In the genomic region with DNA sequence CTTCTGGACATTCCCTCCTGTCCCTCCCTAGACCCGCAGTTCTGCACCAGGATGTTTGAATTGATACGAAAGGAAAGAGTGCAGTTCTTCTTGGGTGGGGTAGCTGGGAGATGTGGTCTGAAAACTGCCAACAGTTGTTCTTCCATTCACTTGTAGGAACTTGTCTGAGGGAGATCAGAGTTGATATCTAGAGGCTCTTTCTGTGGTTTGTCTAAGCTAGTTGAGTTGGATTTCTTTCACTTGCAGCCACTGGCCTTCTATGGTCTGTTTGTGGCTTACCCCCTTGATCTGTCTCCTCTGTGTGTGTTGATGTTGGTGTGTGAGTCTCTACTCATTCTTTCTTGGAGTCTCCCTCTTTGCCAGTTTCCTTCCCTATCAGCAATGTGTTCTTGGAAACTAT, we compare ENCODE assay signal across 21 cellular contexts. TPM values are rescaled to one million over a fixed set of nuclear protein-coding genes. Genes with fewer than 3 reads are reported as not detected.
DNase-seq lines count a peak whose midpoint lies in the region; ATAC-seq, FAIRE-seq and TF ChIP-seq lines count a peak whose summit lies in the region.
"Had no signal": no experiment of that assay in that cellular context is flagged by ENCODE, and none has a peak within 500 bp of the region (broad histone marks: within the 10 kb centered on the region; RNA-seq: fewer than 3 reads in every experiment).

No MANE protein-coding gene starts in this region.

- peak overlapping the region; percentile 52 for H3K4me2 ChIP-seq in K562 (ENCODE audit: insufficient read depth, low read length)
- peak overlapping the region; percentile 80 for H3K4me2 ChIP-seq in keratinocyte (ENCODE audit: control insufficient read depth, extremely low read depth, insufficient read depth, low read depth, low read length)
- no peak overlapping the region for H3K4me2 ChIP-seq in neural progenitor cell
- H3K4me2 ChIP-seq: GM23338, SK-N-SH had no signal

- H3F3A ChIP-seq in neural progenitor cell (ENCODE audit: low read depth): no peaks in the 10 kb centered on the region

- TF ChIP-seq EP300 in K562 (IDR thresholded peaks at IDR 0.05; ENCODE audit: low read length): peak; percentile 18; the same call in 1 of the 2 replicates

- H3K27ac ChIP-seq in K562 (ENCODE audit: extremely low read depth, low read depth, low read length): peak overlapping the region; percentile 98
- H3K27ac ChIP-seq in keratinocyte (ENCODE audit: control insufficient read depth, insufficient read depth, low read length): peak overlapping the region; percentile 13
- H3K27ac ChIP-seq in neural progenitor cell: no peak overlapping the region
- H3K27ac ChIP-seq: C4-2B had no signal

- in situ Hi-C loops in K562 (cut with MboI): no loop called here

- H3K9me3 ChIP-seq in K562 (replicated peaks; ENCODE audit: control insufficient read depth, insufficient read depth, low read depth, low read length) (peaks cover 9% of the 10 kb centered on the region; the same call in 1 of the 2 replicates), keratinocyte (ENCODE audit: control insufficient read depth, low read depth, low read length) (peaks cover 5% of the 10 kb centered on the region), neural progenitor cell (ENCODE audit: low read depth) (no peaks in the 10 kb centered on the region)
- H3K9me3 ChIP-seq: SK-N-SH had no signal

- no peaks in the 10 kb centered on the region for H4K20me1 ChIP-seq in K562 (replicated peaks; ENCODE audit: control insufficient read depth, insufficient read depth, low read length)
- no peaks in the 10 kb centered on the region for H4K20me1 ChIP-seq in keratinocyte (ENCODE audit: control insufficient read depth, extremely low read depth, insufficient read depth, low read length)
- no peaks in the 10 kb centered on the region for H4K20me1 ChIP-seq in neural progenitor cell (ENCODE audit: low read depth)

- H3K4me3 ChIP-seq in GM12865 (ENCODE audit: low read depth, low read length) (no peak overlapping the region), NB4 (ENCODE audit: low read depth, low read length) (no peak overlapping the region), K562 (no peak overlapping the region), keratinocyte (ENCODE audit: control insufficient read depth in 2 of 3, extremely low read depth in 1 of 3, insufficient read depth in 2 of 3, low read depth in 1 of 3, low read length in 3 of 3) (peak overlapping the region in 2 of 3 experiments; percentile 31 to 46), neural progenitor cell (no peak overlapping the region)
- H3K4me3 ChIP-seq: GM23338, MG63 had no signal

- H3K9ac ChIP-seq in K562 (ENCODE audit: insufficient read depth in 1 of 2, low read depth in 2 of 2, low read length in 2 of 2) (peak overlapping the region in 1 of 2 experiments; percentile 84; a peak in 2 of 4 replicates), keratinocyte (ENCODE audit: control insufficient read depth, extremely low read depth, insufficient read depth, low read length) (peak overlapping the region; percentile 8), neural progenitor cell (no peak overlapping the region)
- H3K9ac ChIP-seq: SK-N-SH had no signal

- no peaks in the 10 kb centered on the region for H3K4me1 Mint-ChIP-seq in neural progenitor cell

- FAIRE-seq in K562 (lab: Jason Lieb, UNC) (no peak), keratinocyte (lab: Jason Lieb, UNC) (peak; percentile 95)

- H3K36me3 Mint-ChIP-seq in neural progenitor cell: no peaks in the 10 kb centered on the region
- H3K36me3 Mint-ChIP-seq: T-cell had no signal

- H2AFZ ChIP-seq in K562 (ENCODE audit: low read depth, low read length) (peak overlapping the region; percentile 69), keratinocyte (ENCODE audit: control insufficient read depth, low read length) (peak overlapping the region; percentile 76), neural progenitor cell (replicated peaks) (no peak overlapping the region)
- H2AFZ ChIP-seq: GM23338 had no signal

- CTCF ChIA-PET in K562 (lab: Yijun Ruan, JAX; ENCODE audit: low intra/inter-chr PET ratio): no interaction called here

- H3K79me2 ChIP-seq in K562 (ENCODE audit: control insufficient read depth, insufficient read depth, low read length): no peaks in the 10 kb centered on the region
- no peaks in the 10 kb centered on the region for H3K79me2 ChIP-seq in keratinocyte (ENCODE audit: control insufficient read depth, insufficient read depth, low read length)
- no peaks in the 10 kb centered on the region for H3K79me2 ChIP-seq in neural progenitor cell (ENCODE audit: low read depth)

- H3K4me1 ChIP-seq in K562 (replicated peaks in 1 of 2; ENCODE audit: control insufficient read depth in 2 of 2, insufficient read depth in 2 of 2, low read length in 2 of 2): peaks cover 5 to 29% of the 10 kb centered on the region in 2 experiments; a peak in 3 of 5 replicates
- peaks cover 10% of the 10 kb centered on the region for H3K4me1 ChIP-seq in keratinocyte (ENCODE audit: control insufficient read depth, extremely low read depth, insufficient read depth, low read length)
- no peaks in the 10 kb centered on the region for H3K4me1 ChIP-seq in neural progenitor cell

- whole genome bisulfite sequencing in K562 (ENCODE audit: insufficient coverage, low coverage, missing lambda C conversion rate): 32% methylated on average over 2 of the region's 2 CpGs

- peak; percentile 8 for ATAC-seq in K562
- ATAC-seq in GM19035 (IDR thresholded peaks at IDR 0.05; ENCODE audit: unreplicated experiment): no peak
- ATAC-seq: GM23338, HCT116, T-cell had no signal

- H3K36me3 ChIP-seq in K562 (ENCODE audit: control insufficient read depth, insufficient read depth, low read length) (no peaks in the 10 kb centered on the region), keratinocyte (ENCODE audit: control insufficient read depth in 2 of 2, extremely low read depth in 1 of 2, insufficient read depth in 2 of 2, low read length in 2 of 2) (no peaks in the 10 kb centered on the region), neural progenitor cell (no peaks in the 10 kb centered on the region)
- H3K36me3 ChIP-seq: MG63 had no signal

- intact Hi-C loops in K562 (cut with micrococcal nuclease): no loop called here

- H3K9me1 ChIP-seq in K562 (ENCODE audit: control insufficient read depth, insufficient read depth, low read length) (no peaks in the 10 kb centered on the region), keratinocyte (ENCODE audit: control insufficient read depth, extremely low read depth, insufficient read depth, low read length) (no peaks in the 10 kb centered on the region)

- DNase-seq in GM12865 (ENCODE audit: low read depth) (peak; percentile 21), NB4 (ENCODE audit: low read depth) (peak; percentile 38), K562 (ENCODE audit: extremely low read depth in 1 of 4, low spot score in 3 of 4) (peak in 3 of 4 experiments; percentile 33 to 52 (median 37)), keratinocyte (ENCODE audit: low read depth, low spot score) (no peak), A172 (ENCODE audit: low spot score) (no peak), retina (no peak), neural progenitor cell (ENCODE audit: low spot score) (no peak)
- DNase-seq: AML-193, DMS79 treated with DMSO at 0.1 percent for 48 hours, MG63, NCI-H1105, NCI-H2081 treated with DMSO at 0.1 percent for 48 hours, NCI-H446 treated with DMSO at 0.1 percent for 48 hours, RPMI8226, SHP77 treated with DMSO at 0.1 percent for 48 hours, SK-N-SH, T-cell had no signal

- H3K4me3 Mint-ChIP-seq in neural progenitor cell: no peak overlapping the region
- H3K4me3 Mint-ChIP-seq: GM23338, T-cell had no signal

- no peak overlapping the region for H3K27ac Mint-ChIP-seq in neural progenitor cell
- H3K27ac Mint-ChIP-seq: GM23338, T-cell had no signal

- dilution Hi-C loops in keratinocyte (cut with MboI; ENCODE audit: extremely low pct_ligation_motif_present, low sequenced_read_pairs): no loop called here

- no peak for TF ChIP-seq RAD21 in K562 (CRISPR knock-in tag; conservative IDR thresholded peaks at IDR 0.05 in 1 of 2, IDR thresholded peaks at IDR 0.05 in 1 of 2)

- no peaks in the 10 kb centered on the region for H3K27me3 ChIP-seq in K562 (ENCODE audit: control insufficient read depth in 2 of 2, insufficient read depth in 2 of 2, low read length in 2 of 2)
- H3K27me3 ChIP-seq in keratinocyte (ENCODE audit: control insufficient read depth, extremely low read depth, insufficient read depth, low read length): no peaks in the 10 kb centered on the region
- no peaks in the 10 kb centered on the region for H3K27me3 ChIP-seq in neural progenitor cell
- H3K27me3 ChIP-seq: MG63 had no signal

- H3K9me3 Mint-ChIP-seq in neural progenitor cell: peaks cover 2% of the 10 kb centered on the region

- TF ChIP-seq POLR2A in NB4 (IDR thresholded peaks at IDR 0.05; ENCODE audit: extremely low read depth, insufficient read length) (no peak), K562 (conservative IDR thresholded peaks at IDR 0.05) (no peak)

- no TSS peak for BruUV-seq in K562 (replicated peaks; lab: Mats Ljungman, UMichigan)

- POLR2A ChIA-PET in K562 (lab: Yijun Ruan, JAX): interaction anchor here (0.8 to 1.5 kb wide), 3 partner anchors 12 to 44 kb away, joined by 3 to 4 read pairs (median 3); no protein-coding TSS in a partner anchor

- no peak for TF ChIP-seq CTCF in GM12865 (IDR thresholded peaks at IDR 0.05; ENCODE audit: insufficient read depth, low read depth, low read length, missing control alignments)
- TF ChIP-seq CTCF in NB4 (IDR thresholded peaks at IDR 0.05; ENCODE audit: low read depth, low read length): no peak
- no peak for TF ChIP-seq CTCF in K562 (IDR thresholded peaks at IDR 0.05 in 2 of 3, conservative IDR thresholded peaks at IDR 0.05 in 1 of 3; ENCODE audit: insufficient read depth in 2 of 3, low read depth in 1 of 3, low read length in 3 of 3)
- TF ChIP-seq CTCF in keratinocyte (optimal IDR thresholded peaks at IDR 0.05 in 1 of 3, IDR thresholded peaks at IDR 0.05 in 1 of 3, conservative IDR thresholded peaks at IDR 0.05 in 1 of 3; ENCODE audit: extremely low read depth in 1 of 3, insufficient read depth in 2 of 3, low read length in 3 of 3): no peak
- no peak for TF ChIP-seq CTCF in neural progenitor cell (IDR thresholded peaks at IDR 0.05)

- no peaks in the 10 kb centered on the region for H3K27me3 Mint-ChIP-seq in neural progenitor cell (ENCODE audit: insufficient read depth, low read depth)
- H3K27me3 Mint-ChIP-seq: T-cell had no signal

RNA-seq across cellular contexts. Expression of gene PIK3CB, which starts 42.5 kb away (rescaled TPM):
- 133 and 323 TPM in 2 replicates for total RNA-seq in K562 (2011; cell fraction: chromatin; rRNA removed; ENCODE audit: low replicate concordance)
- 60.7 and 75.4 TPM in 2 replicates for total RNA-seq in K562 (2011; cell fraction: nucleolus; rRNA removed)
- 109 and 149 TPM in 2 replicates for total RNA-seq in K562 (2011; cell fraction: nucleoplasm; rRNA removed)
- 26.2 and 30.0 TPM in 2 replicates for total RNA-seq in K562 (2014; rRNA removed)
- 28.3 and 35.0 TPM in 2 replicates for total RNA-seq in K562 (2014; rRNA removed; fragmentation: Illumina TruSeq; extraction: Trizol)
- total RNA-seq in K562 (2015; rRNA removed; fragmentation: Illumina TruSeq; extraction: Trizol): 21.6 and 23.0 TPM in 2 replicates
- 53.8 and 62.6 TPM in 2 replicates for total RNA-seq in K562 (2021)
- 41.4 and 45.4 TPM in 2 replicates for polyA plus RNA-seq in K562 (2011; rRNA removed)
- 12.6 and 23.0 TPM in 2 replicates for polyA plus RNA-seq in K562 (2011; cell fraction: cytosol; rRNA removed)
- 28.6 and 42.3 TPM in 2 replicates for polyA plus RNA-seq in K562 (2011; cell fraction: nucleus; rRNA removed)
- polyA plus RNA-seq in K562 (2012): 43.0 and 49.7 TPM in 2 replicates
- 58.8 and 59.8 TPM in 2 replicates for polyA plus RNA-seq in K562 (2014; fragmentation: Illumina TruSeq; extraction: Trizol)
- 10 to 100 TPM; 15.3 to 19.6 TPM for polyA plus RNA-seq in K562 (2014; fragmentation: Nextera tagmentation; extraction: Ambion mirVana)
- 36.9 and 40.4 TPM in 2 replicates for polyA plus RNA-seq in K562 (2014; rRNA removed)
- polyA minus RNA-seq in K562 (2011; rRNA and poly(A)+ RNA removed): 53.4 and 83.7 TPM in 2 replicates
- 41.5 and 44.1 TPM in 2 replicates for polyA minus RNA-seq in K562 (2011; cell fraction: cytosol; rRNA and poly(A)+ RNA removed)
- 44.6 and 69.1 TPM in 2 replicates for polyA minus RNA-seq in K562 (2011; cell fraction: nucleus; rRNA and poly(A)+ RNA removed)
- polyA plus RNA-seq in keratinocyte: 11.5 to 19.9 TPM (median 18.5 TPM) in 3 replicates
- 9.1 TPM for polyA plus RNA-seq in keratinocyte (2011; ENCODE audit: low read depth)
- 13.3 and 24.1 TPM in 2 replicates for polyA plus RNA-seq in keratinocyte (2011; cell fraction: cytosol; rRNA removed)
- polyA plus RNA-seq in keratinocyte (2011; cell fraction: nucleus; rRNA removed): 12.7 and 16.6 TPM in 2 replicates
- 14.8 and 20.8 TPM in 2 replicates for polyA plus RNA-seq in keratinocyte (2012; ENCODE audit: low replicate concordance)
- polyA minus RNA-seq in keratinocyte: 10.6 to 23.8 TPM (median 11.9 TPM) in 3 replicates
- polyA minus RNA-seq in keratinocyte (2011; cell fraction: cytosol; rRNA and poly(A)+ RNA removed): 17.6 TPM
- polyA minus RNA-seq in keratinocyte (2011; cell fraction: nucleus; rRNA and poly(A)+ RNA removed): 14.2 and 37.8 TPM in 2 replicates
- total RNA-seq in A172 (2014; rRNA removed; shearing (Covaris generic)): 11.6 and 12.1 TPM in 2 replicates
- 11.1 and 17.7 TPM in 2 replicates for total RNA-seq in neural progenitor cell (ENCODE audit: low replicate concordance)

Comparison
In these comparisons a context has a peak if more than half of its experiments do, and no peak if none do; other contexts are left out.
1. DNase-seq: peak in GM12865 (single experiment), NB4 (single experiment) and K562 (3 of 4); none in keratinocyte (single experiment), A172 (single experiment), retina (single experiment) and neural progenitor cell (single experiment).
2. H3K4me3 ChIP-seq: peak in keratinocyte (2 of 3); none in GM12865 (single experiment), NB4 (single experiment), K562 (single experiment) and neural progenitor cell (single experiment).